In the genomic region with DNA sequence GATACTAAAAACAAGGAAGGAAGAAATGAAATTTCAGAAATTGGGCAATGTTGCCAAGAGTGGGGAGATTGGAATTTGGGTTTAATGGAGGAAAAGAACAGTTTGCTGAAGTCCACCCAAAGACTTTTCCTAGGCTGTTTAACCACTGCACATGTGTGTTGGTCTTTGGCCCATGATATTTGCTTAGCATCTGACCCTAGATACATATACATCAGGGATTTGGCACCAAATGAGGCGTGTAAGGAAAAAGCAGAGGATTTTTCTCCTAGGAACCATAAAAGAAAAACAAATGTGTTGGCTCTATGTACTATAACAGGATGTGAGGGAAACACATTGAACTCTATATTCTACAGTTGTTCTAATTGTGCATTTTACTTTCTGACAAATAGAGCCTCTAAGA, we compare ENCODE assay signal across 24 cellular contexts.
"Had no signal": no experiment of that assay in that cellular context is flagged by ENCODE, and none has a peak within 500 bp of the region (broad histone marks: within the 10 kb centered on the region; RNA-seq: fewer than 3 reads in every experiment).

No MANE protein-coding gene starts in this region.

- H3K27me3 Mint-ChIP-seq: activated CD4-positive, alpha-beta memory T cell treated with anti-CD3 and anti-CD28 coated beads for 36 hours; dendritic cell treated with granulocyte-macrophage colony-stimulating factor and Interleukin-4, amounts not matched to agents 40 ng/mL and 50 ng/mL, for 4 days; naive thymus-derived CD8-positive, alpha-beta T cell; stimulated activated naive CD8-positive, alpha-beta T cell treated with anti-CD3 and anti-CD28 coated beads, Interleukin-15, amount 100 ng/mL, for 72 hours had no signal

- DNase-seq: activated CD4-positive, alpha-beta memory T cell treated with anti-CD3 and anti-CD28 coated beads for 36 hours; activated CD4-positive, alpha-beta T cell treated with anti-CD3 and anti-CD28 coated beads for 4 hours; activated CD4-positive, CD25-positive, alpha-beta regulatory T cell; activated naive CD4-positive, alpha-beta T cell treated with anti-CD3 and anti-CD28 coated beads for 36 hours; activated naive CD8-positive, alpha-beta T cell treated with anti-CD3 and anti-CD28 coated beads, Interleukin-2, amount 10 ng/mL, durations not matched to agents 7 days and 5 days; activated T-cell treated with anti-CD3 and anti-CD28 coated beads, Interleukin-2, amount 50 U/mL, for 48 hours; amniotic stem cell; effector memory CD4-positive, alpha-beta T cell; head of caudate nucleus; naive thymus-derived CD8-positive, alpha-beta T cell; right cardiac atrium; stimulated activated CD4-positive, alpha-beta T cell treated with anti-CD3 and anti-CD28 coated beads, Interleukin-2, amount 100 ng/mL, for 24 hours; stimulated activated naive CD8-positive, alpha-beta T cell treated with anti-CD3 and anti-CD28 coated beads, Interleukin-15, amount 100 ng/mL, for 72 hours; T1000; tibial artery had no signal

- H3K9me3 ChIP-seq: gastroesophageal sphincter, tibial artery had no signal

- H3K27ac ChIP-seq: parathyroid adenoma, skin epidermis, tibial artery had no signal

- H3K27me3 ChIP-seq: esophagus muscularis mucosa, gastroesophageal sphincter, tibial artery had no signal

- H3K36me3 ChIP-seq: esophagus muscularis mucosa, gastroesophageal sphincter, tibial artery had no signal

- ATAC-seq: gastroesophageal sphincter; naive thymus-derived CD8-positive, alpha-beta T cell; right cardiac atrium; stimulated activated effector memory CD8-positive, alpha-beta T cell treated with anti-CD3 and anti-CD28 coated beads, Interleukin-12 subunit alpha, Interleukin-12 subunit beta, amount 100 ng/mL, for 72 hours; stimulated activated naive CD8-positive, alpha-beta T cell treated with anti-CD3 and anti-CD28 coated beads, Interleukin-15, amount 100 ng/mL, for 72 hours had no signal

- H3K4me3 Mint-ChIP-seq: activated CD4-positive, alpha-beta memory T cell treated with anti-CD3 and anti-CD28 coated beads for 36 hours; activated naive CD4-positive, alpha-beta T cell treated with anti-CD3 and anti-CD28 coated beads for 36 hours; activated naive CD8-positive, alpha-beta T cell treated with anti-CD3 and anti-CD28 coated beads, Interleukin-2, amount 10 ng/mL, durations not matched to agents 7 days and 5 days; dendritic cell treated with granulocyte-macrophage colony-stimulating factor and Interleukin-4, amounts not matched to agents 40 ng/mL and 50 ng/mL, for 4 days; mesothelial cell of epicardium; naive thymus-derived CD8-positive, alpha-beta T cell; stimulated activated effector memory CD8-positive, alpha-beta T cell treated with anti-CD3 and anti-CD28 coated beads, Interleukin-12 subunit alpha, Interleukin-12 subunit beta, amount 100 ng/mL, for 72 hours; stimulated activated naive CD8-positive, alpha-beta T cell treated with anti-CD3 and anti-CD28 coated beads, Interleukin-15, amount 100 ng/mL, for 72 hours; T-helper 1 cell treated with Interleukin-12 subunit alpha and Interleukin-12 subunit beta and Interleukin-4 antibody, amounts not matched to agents 30 μg/mL and 1 μg/mL, for 36 hours had no signal

- H3K36me3 Mint-ChIP-seq: mesothelial cell of epicardium; naive thymus-derived CD8-positive, alpha-beta T cell; stimulated activated effector memory CD8-positive, alpha-beta T cell treated with anti-CD3 and anti-CD28 coated beads, Interleukin-12 subunit alpha, Interleukin-12 subunit beta, amount 100 ng/mL, for 72 hours had no signal

- H3K27ac Mint-ChIP-seq: activated CD4-positive, alpha-beta memory T cell treated with anti-CD3 and anti-CD28 coated beads for 36 hours; activated naive CD4-positive, alpha-beta T cell treated with anti-CD3 and anti-CD28 coated beads for 36 hours; activated naive CD8-positive, alpha-beta T cell treated with anti-CD3 and anti-CD28 coated beads, Interleukin-2, amount 10 ng/mL, durations not matched to agents 7 days and 5 days; dendritic cell treated with granulocyte-macrophage colony-stimulating factor and Interleukin-4, amounts not matched to agents 40 ng/mL and 50 ng/mL, for 4 days; mesothelial cell of epicardium; naive thymus-derived CD8-positive, alpha-beta T cell; stimulated activated effector memory CD8-positive, alpha-beta T cell treated with anti-CD3 and anti-CD28 coated beads, Interleukin-12 subunit alpha, Interleukin-12 subunit beta, amount 100 ng/mL, for 72 hours; stimulated activated naive CD8-positive, alpha-beta T cell treated with anti-CD3 and anti-CD28 coated beads, Interleukin-15, amount 100 ng/mL, for 72 hours; T-helper 1 cell treated with Interleukin-12 subunit alpha and Interleukin-12 subunit beta and Interleukin-4 antibody, amounts not matched to agents 30 μg/mL and 1 μg/mL, for 36 hours had no signal

- H3K4me3 ChIP-seq: esophagus muscularis mucosa, gastroesophageal sphincter, lung, skin epidermis, tibial artery had no signal

- H3K9me3 Mint-ChIP-seq: dendritic cell treated with granulocyte-macrophage colony-stimulating factor and Interleukin-4, amounts not matched to agents 40 ng/mL and 50 ng/mL, for 4 days had no signal
